Comparison of ENCODE assay signal across 1 cellular context in genomic region chr4:113248320-113248719, GRCh38.
TF ChIP-seq lines count a peak whose summit lies in the region.

No MANE protein-coding gene starts in this region.

TF ChIP-seq in GM12878, 131 proteins besides CTCF, POLR2A, EP300 and RAD21 (continued from another document):
- TF ChIP-seq ZBTB11 (CRISPR knock-in tag; IDR thresholded peaks at IDR 0.05) (no peak), CREB1 (IDR thresholded peaks at IDR 0.05; ENCODE audit: low read depth) (no peak), RELB (IDR thresholded peaks at IDR 0.05; ENCODE audit: low read depth) (no peak), KLF5 (IDR thresholded peaks at IDR 0.05; ENCODE audit: partially characterized antibody) (no peak)
